Comparison of ENCODE assay signal across 8 cellular contexts in genomic region chrX:154398668-154399526, GRCh38. TPM values are rescaled to one million over a fixed set of nuclear protein-coding genes. Genes with fewer than 3 reads are reported as not detected.
DNase-seq lines count a peak whose midpoint lies in the region; TF ChIP-seq lines count a peak whose summit lies in the region.

No MANE protein-coding gene starts in this region.

- peak overlapping the region; percentile 99 for H3K27ac ChIP-seq in SJCRH30
- H3K27ac ChIP-seq in subcutaneous abdominal adipose tissue (ENCODE audit: low read depth, low read length), result peak overlapping the region; percentile 95

- H3K9me3 ChIP-seq in SJCRH30 (replicated peaks) (no peaks in the 10 kb centered on the region), neuron (ENCODE audit: low read length) (no peaks in the 10 kb centered on the region), subcutaneous abdominal adipose tissue (ENCODE audit: control insufficient read depth in 5 of 5, low read length in 5 of 5) (peaks cover 0 to 11% (median 5%) of the 10 kb centered on the region in 5 donors)

- H3K9ac ChIP-seq in subcutaneous abdominal adipose tissue (ENCODE audit: low read length in 5 of 5), result peak overlapping the region; percentile 74 to 87 (median 84)

- H2AFZ ChIP-seq in neuron (ENCODE audit: low read depth, low read length), result no peak overlapping the region

- DNase-seq in NCI-H2081 (lab: John Stamatoyannopoulos, UW) (peak; percentile 43 to 68), NCI-H2081 treated with DMSO at 0.1 percent for 48 hours (lab: John Stamatoyannopoulos, UW) (no peak), LNCaP clone FGC (ENCODE audit: low read depth) (peak; percentile 65), SJCRH30 (peak; percentile 75 to 81), foreskin melanocyte (peak; percentile 69)
- DNase-seq in activated naive CD4-positive, alpha-beta T cell treated with Interleukin-2 at 50 U/mL for 16 hours, result peak; percentile 84

- no peaks in the 10 kb centered on the region for H3K27me3 ChIP-seq in SJCRH30
- H3K27me3 ChIP-seq in neuron (ENCODE audit: insufficient read depth, low read length), result no peaks in the 10 kb centered on the region
- peaks cover 0 to 7% (median 0%) of the 10 kb centered on the region in 5 donors for H3K27me3 ChIP-seq in subcutaneous abdominal adipose tissue (ENCODE audit: control insufficient read depth in 5 of 5, insufficient read depth in 4 of 5, low read length in 5 of 5)

- H3K4me1 ChIP-seq in SJCRH30, result no peaks in the 10 kb centered on the region
- peaks cover 15% of the 10 kb centered on the region for H3K4me1 ChIP-seq in neuron (ENCODE audit: insufficient read depth, low read length)
- peaks cover 8 to 29% (median 20%) of the 10 kb centered on the region in 5 donors for H3K4me1 ChIP-seq in subcutaneous abdominal adipose tissue (ENCODE audit: control insufficient read depth in 5 of 5, insufficient read depth in 5 of 5, low read length in 5 of 5)

- peak; percentile 72 for TF ChIP-seq CTCF in LNCaP clone FGC (IDR thresholded peaks at IDR 0.05; ENCODE audit: control insufficient read depth, extremely low read depth, insufficient read depth)

- H3K4me3 ChIP-seq in LNCaP clone FGC (ENCODE audit: low read depth, low read length) (peak overlapping the region; percentile 87), SJCRH30 (peak overlapping the region; percentile 84), neuron (ENCODE audit: low read length) (peak overlapping the region; percentile 95), subcutaneous abdominal adipose tissue (ENCODE audit: low read depth in 1 of 5, low read length in 5 of 5) (peak overlapping the region; percentile 71 to 88 (median 81))

- H3K36me3 ChIP-seq in SJCRH30 (peaks cover 30% of the 10 kb centered on the region), neuron (ENCODE audit: insufficient read depth, low read length) (peaks cover 21% of the 10 kb centered on the region), subcutaneous abdominal adipose tissue (ENCODE audit: control insufficient read depth in 5 of 5, insufficient read depth in 5 of 5, low read length in 5 of 5) (peaks cover 0 to 38% (median 25%) of the 10 kb centered on the region in 5 donors)

RNA-seq across cellular contexts. Expression of gene RPL10, which starts 0.7 kb away (rescaled TPM):
- total RNA-seq in SJCRH30 (2014; rRNA removed; shearing (Covaris generic)), result 3,093 and 3,558 TPM in 2 replicates

RNA-seq across cellular contexts. Expression of gene DNASE1L1, which starts 10.2 kb away (rescaled TPM):
- total RNA-seq in SJCRH30 (2014; rRNA removed; shearing (Covaris generic)), result 20.9 and 21.7 TPM in 2 replicates

RNA-seq across cellular contexts. Expression of gene TAFAZZIN, which starts 12.4 kb away (rescaled TPM):
- total RNA-seq in SJCRH30 (2014; rRNA removed; shearing (Covaris generic)), result 8.1 and 12.1 TPM in 2 replicates

RNA-seq across cellular contexts. Expression of gene EMD, which starts 19.8 kb away (rescaled TPM):
- total RNA-seq in SJCRH30 (2014; rRNA removed; shearing (Covaris generic)), result 40.1 and 41.3 TPM in 2 replicates

RNA-seq across cellular contexts. Expression of gene FLNA, which starts 24.5 kb away (rescaled TPM):
- total RNA-seq in SJCRH30 (2014; rRNA removed; shearing (Covaris generic)), result 142 and 173 TPM in 2 replicates
